8 cellular contexts compared by ENCODE assay signal in genomic region chr17:50372708-50373556, GRCh38. TPM values are rescaled to one million over a fixed set of nuclear protein-coding genes. Genes with fewer than 3 reads are reported as not detected.
DNase-seq lines count a peak whose midpoint lies in the region; ATAC-seq and TF ChIP-seq lines count a peak whose summit lies in the region.

TSS of gene EME1 (plus strand) at chr17:50373229. CDS start at chr17:50375209, 1,980 bp downstream.
TSS of gene MRPL27 (minus strand) at chr17:50373184. CDS start at chr17:50373170, 14 bp downstream.

- peak; percentile 80 for ATAC-seq in HG03196 (IDR thresholded peaks at IDR 0.05; ENCODE audit: unreplicated experiment)
- peak; percentile 93 to 94 for ATAC-seq in activated CD4-positive, CD25-positive, alpha-beta regulatory T cell treated with anti-CD3 and anti-CD28 coated beads, Interleukin-2, amount 50 U/mL, for 24 hours

- no peak for TF ChIP-seq CTCF in kidney epithelial cell (IDR thresholded peaks at IDR 0.05; ENCODE audit: insufficient read depth, low read length, poor library complexity, severe bottlenecking)

- peak within 1 kb of the TSS; percentile 90 for H3K4me3 ChIP-seq in kidney epithelial cell (ENCODE audit: low read depth, low read length)

- H3K27me3 ChIP-seq in kidney epithelial cell (ENCODE audit: control insufficient read depth, insufficient read depth, low read length), result no peaks in the 10 kb centered on the region

- DNase-seq in AG08395 (ENCODE audit: low spot score) (peak; percentile 94), NCI-H345 treated with DMSO at 0.1 percent for 48 hours (lab: John Stamatoyannopoulos, UW; ENCODE audit: unreplicated experiment) (peak; percentile 79), cerebellar cortex (ENCODE audit: low spot score) (peak; percentile 93), kidney epithelial cell (ENCODE audit: low read depth) (peak; percentile 56)
- peak; percentile 78 for DNase-seq in stimulated activated CD4-positive, alpha-beta T cell treated with anti-CD3 and anti-CD28 coated beads, Interleukin-15, amount 100 ng/mL, for 48 hours (ENCODE audit: low read depth in 2 of 2)

- in situ Hi-C loops in GM18951 (cut with MboI; ENCODE audit: low sequenced_read_pairs, unreplicated experiment), result no loop called here

- peak; percentile 90 for TF ChIP-seq POLR2A in GM18951 (IDR thresholded peaks at IDR 0.05; ENCODE audit: extremely low read depth, insufficient read depth, insufficient read length)

- peaks cover 3% of the 10 kb centered on the region for H3K36me3 ChIP-seq in kidney epithelial cell (ENCODE audit: control insufficient read depth, insufficient read depth, low read length)

RNA-seq across cellular contexts. Expression of gene EME1, which starts in this region (rescaled TPM):
- total RNA-seq in kidney epithelial cell, result 1.9 and 2.7 TPM in 2 replicates

RNA-seq across cellular contexts. Expression of gene MRPL27, which starts in this region (rescaled TPM):
- total RNA-seq in kidney epithelial cell, result 89.2 and 92.5 TPM in 2 replicates

Comparison
In these comparisons a context has a peak if more than half of its experiments do, and no peak if none do; other contexts are left out.
1. Peak in every context shown above with its lines: DNase-seq, ATAC-seq and H3K4me3 ChIP-seq.